Comparison of ENCODE assay signal across 34 cellular contexts in genomic region chr16:68149596-68149995, GRCh38.
"Had no signal": no experiment of that assay in that cellular context is flagged by ENCODE, and none has a peak within 500 bp of the region (broad histone marks: within the 10 kb centered on the region; RNA-seq: fewer than 3 reads in every experiment).

No MANE protein-coding gene starts in this region.

- FAIRE-seq: astrocyte, bronchial epithelial cell, endometrium, endothelial cell of umbilical vein had no signal

- DNase-seq: activated B cell treated with CpG ODN at 0.5 μM for 24 hours; activated CD4-positive, alpha-beta T cell treated with anti-CD3 and anti-CD28 coated beads for 48 hours; activated CD4-positive, alpha-beta T cell treated with anti-CD3 and anti-CD28 coated beads, Interleukin-2, amount 50 U/mL, for 1 hour; activated CD4-positive, alpha-beta T cell treated with anti-CD3 and anti-CD28 coated beads, Interleukin-2, amount 50 U/mL, for 48 hours; activated CD8-positive, alpha-beta memory T cell treated with anti-CD3 and anti-CD28 coated beads for 24 hours; activated CD8-positive, alpha-beta T cell treated with anti-CD3 and anti-CD28 coated beads for 36 hours; activated effector memory CD4-positive, alpha-beta T cell treated with Interleukin-2 at 50 U/mL for 16 hours; activated gamma-delta T cell treated with Interleukin-2 at 50 U/mL for 16 hours; activated naive CD4-positive, alpha-beta T cell treated with anti-CD3 and anti-CD28 coated beads, Interleukin-2, amount 50 U/mL, for 16 hours; activated naive CD4-positive, alpha-beta T cell treated with Interleukin-2 at 50 U/mL for 16 hours; activated naive CD8-positive, alpha-beta T cell treated with anti-CD3 and anti-CD28 coated beads for 36 hours; activated T-cell treated with anti-CD3 and anti-CD28 coated beads, Interleukin-2, amount 50 U/mL, for 48 hours; anterior cingulate cortex; brain microvascular endothelial cell; dorsolateral prefrontal cortex; esophagus squamous epithelium; foreskin melanocyte; heart right ventricle; SW 1271; T-cell; T1000; WERI-Rb-1 had no signal

- H3K4me3 ChIP-seq: coronary artery, dorsolateral prefrontal cortex, esophagus squamous epithelium, gastroesophageal sphincter, heart right ventricle had no signal

- H3K4me3 Mint-ChIP-seq: activated B cell treated with CpG ODN at 0.5 μM for 24 hours; activated CD8-positive, alpha-beta T cell treated with anti-CD3 and anti-CD28 coated beads for 36 hours; activated naive CD8-positive, alpha-beta T cell treated with anti-CD3 and anti-CD28 coated beads for 36 hours; central memory CD8-positive, alpha-beta T cell; dendritic cell treated with granulocyte-macrophage colony-stimulating factor and Interleukin-4, amounts not matched to agents 40 ng/mL and 50 ng/mL, for 4 days; T-cell; T-helper 1 cell treated with Interleukin-12 subunit alpha and Interleukin-12 subunit beta and Interleukin-4 antibody, amounts not matched to agents 30 μg/mL and 1 μg/mL, for 36 hours; T-helper 2 cell treated with Interferon-gamma antibody and Interleukin-4, amounts not matched to agents 5 μg/mL and 100 μg/mL, for 36 hours had no signal

- H3K27me3 ChIP-seq: brain microvascular endothelial cell, dorsolateral prefrontal cortex, esophagus squamous epithelium, gastroesophageal sphincter, heart right ventricle had no signal

- H3K9me3 Mint-ChIP-seq: activated B cell treated with CpG ODN at 0.5 μM for 24 hours; activated CD8-positive, alpha-beta T cell treated with anti-CD3 and anti-CD28 coated beads for 36 hours; activated naive CD8-positive, alpha-beta T cell treated with anti-CD3 and anti-CD28 coated beads for 36 hours; central memory CD8-positive, alpha-beta T cell; dendritic cell treated with granulocyte-macrophage colony-stimulating factor and Interleukin-4, amounts not matched to agents 40 ng/mL and 50 ng/mL, for 4 days; T-cell; T-helper 1 cell treated with Interleukin-12 subunit alpha and Interleukin-12 subunit beta and Interleukin-4 antibody, amounts not matched to agents 30 μg/mL and 1 μg/mL, for 36 hours; T-helper 2 cell treated with Interferon-gamma antibody and Interleukin-4, amounts not matched to agents 5 μg/mL and 100 μg/mL, for 36 hours had no signal

- H3K27ac Mint-ChIP-seq: activated B cell treated with CpG ODN at 0.5 μM for 24 hours; activated CD8-positive, alpha-beta T cell treated with anti-CD3 and anti-CD28 coated beads for 36 hours; dendritic cell treated with granulocyte-macrophage colony-stimulating factor and Interleukin-4, amounts not matched to agents 40 ng/mL and 50 ng/mL, for 4 days; T-helper 1 cell treated with Interleukin-12 subunit alpha and Interleukin-12 subunit beta and Interleukin-4 antibody, amounts not matched to agents 30 μg/mL and 1 μg/mL, for 36 hours had no signal

- H3K9me3 ChIP-seq: esophagus squamous epithelium, gastroesophageal sphincter, heart right ventricle had no signal

- H3K27me3 Mint-ChIP-seq: activated B cell treated with CpG ODN at 0.5 μM for 24 hours; activated CD8-positive, alpha-beta T cell treated with anti-CD3 and anti-CD28 coated beads for 36 hours; activated naive CD8-positive, alpha-beta T cell treated with anti-CD3 and anti-CD28 coated beads for 36 hours; central memory CD8-positive, alpha-beta T cell; dendritic cell treated with granulocyte-macrophage colony-stimulating factor and Interleukin-4, amounts not matched to agents 40 ng/mL and 50 ng/mL, for 4 days; T-cell had no signal

- H3K36me3 ChIP-seq: brain microvascular endothelial cell had no signal

- H3K27ac ChIP-seq: brain microvascular endothelial cell, coronary artery, dorsolateral prefrontal cortex, epithelial cell of prostate, esophagus squamous epithelium, gastroesophageal sphincter, heart right ventricle, WERI-Rb-1 had no signal

- ATAC-seq: activated CD4-positive, CD25-positive, alpha-beta regulatory T cell treated with anti-CD3 and anti-CD28 coated beads, Interleukin-2, amount 50 U/mL, for 24 hours; activated CD8-positive, alpha-beta T cell treated with anti-CD3 and anti-CD28 coated beads for 36 hours; gastroesophageal sphincter; heart right ventricle; T-cell had no signal
